8 cellular contexts compared by ENCODE assay signal in the genomic region with DNA sequence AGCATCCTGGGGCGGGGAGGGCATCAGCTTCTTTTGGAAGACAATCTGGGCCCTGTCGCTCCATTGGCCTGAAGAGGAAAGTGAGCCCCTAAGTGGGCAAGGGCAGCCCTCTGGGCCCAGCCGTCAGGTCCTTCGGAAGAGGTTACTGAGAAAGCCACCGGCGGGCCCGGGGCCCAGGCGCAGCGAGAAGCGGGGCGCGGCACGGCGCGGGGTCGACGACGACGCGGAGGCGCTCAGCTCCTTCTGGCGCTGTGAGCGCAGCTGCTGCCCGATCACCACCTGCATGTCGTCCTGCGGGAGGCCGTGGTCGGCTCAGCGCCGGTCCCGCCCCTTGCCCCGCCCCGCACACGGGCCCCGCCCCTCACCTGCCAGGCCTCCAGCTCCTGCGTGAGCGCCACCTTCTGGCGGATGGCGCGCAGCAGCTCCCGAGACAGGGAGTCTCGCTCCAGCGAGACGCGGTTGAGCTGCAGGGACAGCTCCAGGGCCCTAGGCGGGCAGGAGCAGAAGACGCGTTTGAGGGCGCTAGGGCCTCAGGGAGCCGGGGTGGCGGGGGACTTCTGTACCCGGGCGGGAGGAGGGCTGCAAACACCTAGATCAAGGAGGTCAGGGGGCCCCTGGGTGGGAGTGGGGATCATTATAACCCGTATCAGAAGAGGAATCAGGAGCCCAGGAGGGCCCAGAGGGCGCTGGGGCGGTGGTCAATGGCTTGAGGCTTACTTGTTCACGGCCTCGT. TPM values are rescaled to one million over a fixed set of nuclear protein-coding genes. Genes with fewer than 3 reads are reported as not detected.
A peak's percentile ranks its signal among the peaks of the same experiment; 100 is the strongest.
DNase-seq lines count a peak whose midpoint lies in the region; TF ChIP-seq lines count a peak whose summit lies in the region.

No MANE protein-coding gene starts in this region.

- no peak overlapping the region for H3K4me3 ChIP-seq in choroid plexus epithelial cell (ENCODE audit: low read depth, low read length)
- no peak overlapping the region for H3K4me3 ChIP-seq in lower leg skin (ENCODE audit: low read depth, poor library complexity, severe bottlenecking)

- no peak overlapping the region for H3K27ac Mint-ChIP-seq in CD14-positive monocyte

- H3K4me3 Mint-ChIP-seq in CD14-positive monocyte: peak overlapping the region in 1 of 2 donors; percentile 86

- peaks cover 0 to 27% (median 6%) of the 10 kb centered on the region in 7 donors for H3K9me3 Mint-ChIP-seq in CD14-positive monocyte

- CTCF ChIA-PET in HEK293T (lab: Yijun Ruan, JAX): interaction anchor here (0.7 to 1.9 kb wide), 15 partner anchors 8 to 96 kb away, joined by 3 to 20 read pairs (median 4); a partner anchor contains a TSS

- H3K27me3 Mint-ChIP-seq in CD14-positive monocyte (ENCODE audit: low read depth in 3 of 3): peaks cover 38 to 50% (median 48%) of the 10 kb centered on the region in 3 donors

- intact Hi-C loops in CD14-positive monocyte (cut with micrococcal nuclease): loop anchor here (2.0 to 10.0 kb wide), 2 partner anchors 25 to 97 kb away; no protein-coding TSS in a partner anchor
- intact Hi-C loops in lower leg skin (cut with DNase I; ENCODE audit: low total_unique reads): no loop called here

- POLR2A ChIA-PET in HEK293T (lab: Yijun Ruan, JAX): interaction anchor here (1.0 to 2.0 kb wide), 8 partner anchors 8 to 107 kb away, joined by 4 to 17 read pairs (median 6); a partner anchor contains a TSS

- 28 to 31% methylated on average over 26 to 37 of the region's 58 CpGs for WGBS in lower leg skin, 2 donors

- peaks cover 43% of the 10 kb centered on the region for H3K4me1 Mint-ChIP-seq in CD14-positive monocyte

- TF ChIP-seq POLR2A in lower leg skin (IDR thresholded peaks at IDR 0.05): no peak

- TF ChIP-seq CTCF in CD14-positive monocyte (IDR thresholded peaks at IDR 0.05) (peak; percentile 90), choroid plexus epithelial cell (conservative IDR thresholded peaks at IDR 0.05; ENCODE audit: low read depth, low read length) (peak; percentile 72), lower leg skin (IDR thresholded peaks at IDR 0.05) (no peak)

- H3K36me3 Mint-ChIP-seq in CD14-positive monocyte: peaks cover 27 to 29% of the 10 kb centered on the region in 2 donors

- DNase-seq in CD14-positive monocyte (ENCODE audit: low spot score) (peak; percentile 73), HEK293T (ENCODE audit: extremely low spot score) (peak; percentile 94), NCI-H2196 treated with DMSO at 0.1 percent for 48 hours (lab: John Stamatoyannopoulos, UW; ENCODE audit: unreplicated experiment) (peak; percentile 80), choroid plexus epithelial cell (ENCODE audit: low read depth) (peak; percentile 81), lower leg skin (ENCODE audit: low spot score in 2 of 2) (peak; percentile 59 to 94), foreskin melanocyte (no peak)
- DNase-seq in activated CD4-positive, alpha-beta T cell treated with anti-CD3 and anti-CD28 coated beads for 48 hours: peak; percentile 92
- peak; percentile 77 for DNase-seq in stimulated activated CD8-positive, alpha-beta memory T cell treated with anti-CD3 and anti-CD28 coated beads, Interleukin-12 subunit alpha, Interleukin-12 subunit beta, amount 100 ng/mL, for 1 hour (ENCODE audit: low read depth)

TF ChIP-seq in HEK293T, 16 proteins besides CTCF, POLR2A, EP300 and RAD21:
- TF ChIP-seq ARNT (IDR thresholded peaks at IDR 0.05) (no peak), FOXK2 (IDR thresholded peaks at IDR 0.05) (no peak), CTBP1 (IDR thresholded peaks at IDR 0.05; ENCODE audit: borderline replicate concordance) (no peak), HDGF (IDR thresholded peaks at IDR 0.05; ENCODE audit: borderline replicate concordance) (no peak), SUZ12 (IDR thresholded peaks at IDR 0.05) (no peak), ELF4 (IDR thresholded peaks at IDR 0.05) (no peak), BHLHE40 (IDR thresholded peaks at IDR 0.05; ENCODE audit: borderline replicate concordance) (no peak), LEF1 (IDR thresholded peaks at IDR 0.05; ENCODE audit: borderline replicate concordance) (no peak), SP1 (IDR thresholded peaks at IDR 0.05) (no peak), TARDBP (IDR thresholded peaks at IDR 0.05) (no peak), FOXM1 (IDR thresholded peaks at IDR 0.05; ENCODE audit: borderline replicate concordance) (no peak), L3MBTL2 (conservative IDR thresholded peaks at IDR 0.05) (no peak), ZNF384 (IDR thresholded peaks at IDR 0.05) (no peak), NFRKB (IDR thresholded peaks at IDR 0.05) (no peak), FOXA1 (IDR thresholded peaks at IDR 0.05) (no peak)
- TF ChIP-seq, protein P1, sequence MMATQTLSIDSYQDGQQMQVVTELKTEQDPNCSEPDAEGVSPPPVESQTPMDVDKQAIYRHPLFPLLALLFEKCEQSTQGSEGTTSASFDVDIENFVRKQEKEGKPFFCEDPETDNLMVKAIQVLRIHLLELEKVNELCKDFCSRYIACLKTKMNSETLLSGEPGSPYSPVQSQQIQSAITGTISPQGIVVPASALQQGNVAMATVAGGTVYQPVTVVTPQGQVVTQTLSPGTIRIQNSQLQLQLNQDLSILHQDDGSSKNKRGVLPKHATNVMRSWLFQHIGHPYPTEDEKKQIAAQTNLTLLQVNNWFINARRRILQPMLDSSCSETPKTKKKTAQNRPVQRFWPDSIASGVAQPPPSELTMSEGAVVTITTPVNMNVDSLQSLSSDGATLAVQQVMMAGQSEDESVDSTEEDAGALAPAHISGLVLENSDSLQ (IDR thresholded peaks at IDR 0.05): no peak

RNA-seq across cellular contexts. Expression of a gene that starts 4.3 kb away (rescaled TPM):
- polyA plus RNA-seq in CD14-positive monocyte: 10 to 100 TPM; 42.4 to 57.7 TPM
- 10 to 100 TPM; 13.2 to 22.1 (median 20.1) TPM for total RNA-seq in lower leg skin

RNA-seq across cellular contexts. Expression of a gene that starts 4.4 kb away (rescaled TPM):
- polyA plus RNA-seq in CD14-positive monocyte: 10 to 100 TPM; 16.7 to 19.9 TPM
- total RNA-seq in lower leg skin: 10 to 100 TPM; 27.5 to 41.5 (median 31.9) TPM

RNA-seq across cellular contexts. Expression of a gene that starts 8.0 kb away (rescaled TPM):
- polyA plus RNA-seq in CD14-positive monocyte: 1 to 10 TPM; 2.9 to 6.2 TPM
- total RNA-seq in lower leg skin: 10 to 100 TPM; 11.7 to 60.0 (median 23.6) TPM

RNA-seq across cellular contexts. Expression of a gene that starts 8.6 kb away (rescaled TPM):
- not detected for polyA plus RNA-seq in CD14-positive monocyte
- 100 to 1,000 TPM in 3 of 4 donors, 10 to 100 TPM in 1; 87.2 to 115 (median 106) TPM for total RNA-seq in lower leg skin

RNA-seq across cellular contexts. Expression of a gene that starts 10.2 kb away (rescaled TPM):
- not detected for polyA plus RNA-seq in CD14-positive monocyte
- not detected for total RNA-seq in lower leg skin

Comparison
In these comparisons a context has a peak if more than half of its experiments do, and no peak if none do; other contexts are left out.
1. CTCF ChIP-seq: peak in CD14-positive monocyte (single experiment) and choroid plexus epithelial cell (single experiment); none in lower leg skin (0 of 3).